8 cellular contexts compared by ENCODE assay signal in genomic region chr11:12674571-12674935, GRCh38. TPM values are rescaled to one million over a fixed set of nuclear protein-coding genes. Genes with fewer than 3 reads are reported as not detected.
DNase-seq lines count a peak whose midpoint lies in the region; ATAC-seq, FAIRE-seq and TF ChIP-seq lines count a peak whose summit lies in the region.

No MANE protein-coding gene starts in this region.

- intact Hi-C loops in Right ventricle myocardium inferior (cut with DNase I) (loop anchor here (2.0 to 10.0 kb wide), 8 partner anchors 18 to 342 kb away; partner anchors contain the start of gene PARVA), cardiac septum (cut with DNase I) (loop anchor here (2.0 to 5.0 kb wide), 4 partner anchors 18 to 262 kb away; no protein-coding TSS in a partner anchor)

- H2AK5ac ChIP-seq in H1 (ENCODE audit: low read depth, low read length), result no peak overlapping the region

- H3K4me1 Mint-ChIP-seq in naive B cell (peaks cover 0 to 8% (median 4%) of the 10 kb centered on the region in 3 donors), chondrocyte (ENCODE audit: low read depth) (peaks cover 44% of the 10 kb centered on the region)

- H2AFZ ChIP-seq in H1 (ENCODE audit: low read length), result no peak overlapping the region

- H3K9me3 Mint-ChIP-seq in naive B cell (peaks cover 1 to 11% (median 7%) of the 10 kb centered on the region in 7 donors), chondrocyte (ENCODE audit: low read depth) (no peaks in the 10 kb centered on the region)

- peaks cover 45 to 60% (median 58%) of the 10 kb centered on the region in 3 donors for H3K27me3 Mint-ChIP-seq in naive B cell
- H3K27me3 Mint-ChIP-seq in chondrocyte (ENCODE audit: low read depth), result no peaks in the 10 kb centered on the region

- no peak overlapping the region for H4K5ac ChIP-seq in H1 (ENCODE audit: insufficient read length, low read depth, low read length)

- peaks cover 0 to 8% (median 1%) of the 10 kb centered on the region in 4 experiments; a peak in 5 of 7 replicates for H3K27me3 ChIP-seq in H1 (replicated peaks in 1 of 4; ENCODE audit: control insufficient read depth in 3 of 4, extremely low read depth in 1 of 4, insufficient read depth in 3 of 4, low read length in 3 of 4)

- no peak overlapping the region for H4K91ac ChIP-seq in H1 (replicated peaks; ENCODE audit: insufficient read length, low read length)

- peak overlapping the region; percentile 69; the same call in 1 of the 2 replicates for H3K27ac ChIP-seq in H1 (ENCODE audit: low read depth, low read length)

- peak overlapping the region in 3 of 4 experiments; percentile 69 to 96 (median 80); a peak in 5 of 7 replicates for H3K9ac ChIP-seq in H1 (replicated peaks in 1 of 4; ENCODE audit: extremely low read depth in 1 of 4, low read depth in 3 of 4, low read length in 3 of 4)

- peaks cover 0 to 18% (median 7%) of the 10 kb centered on the region in 4 experiments; a peak in 6 of 7 replicates for H3K4me1 ChIP-seq in H1 (replicated peaks in 1 of 4; ENCODE audit: control insufficient read depth in 3 of 4, insufficient read depth in 4 of 4, low read length in 3 of 4)

- H3K27ac Mint-ChIP-seq in naive B cell (no peak overlapping the region), chondrocyte (ENCODE audit: unreplicated experiment) (no peak overlapping the region)

- H3K36me3 ChIP-seq in H1 (ENCODE audit: control insufficient read depth in 2 of 4, insufficient read depth in 4 of 4, low read length in 3 of 4), result no peaks in the 10 kb centered on the region; a peak in 1 of 8 replicates

- POLR2A ChIA-PET in H1 (lab: Charles Lee; ENCODE audit: partially characterized antibody), result interaction anchor here (0.5 kb wide), 1 partner anchor 190 kb away, joined by 4 read pairs; no protein-coding TSS in a partner anchor

- no peak overlapping the region for H3K4ac ChIP-seq in H1 (replicated peaks; ENCODE audit: insufficient read length, low read depth, low read length)

- no peak overlapping the region for H2BK20ac ChIP-seq in H1 (ENCODE audit: low read length)

- peak; percentile 12 for ATAC-seq in Right ventricle myocardium inferior
- peak; percentile 30 for ATAC-seq in HG03457 (IDR thresholded peaks at IDR 0.05; ENCODE audit: unreplicated experiment)
- ATAC-seq in naive B cell (ENCODE audit: low read depth in 2 of 2), result peak; percentile 20

- TF ChIP-seq RAD21 in H1 (IDR thresholded peaks at IDR 0.05 in 1 of 2, conservative IDR thresholded peaks at IDR 0.05 in 1 of 2; ENCODE audit: low read depth in 2 of 2, low read length in 2 of 2), result no peak; a peak in 1 of 4 replicates

- TF ChIP-seq EP300 in H1 (IDR thresholded peaks at IDR 0.05; ENCODE audit: borderline replicate concordance in 1 of 2, low read depth in 2 of 2, low read length in 2 of 2), result no peak

- H2BK120ac ChIP-seq in H1 (replicated peaks; ENCODE audit: low read depth, low read length), result no peak overlapping the region

- H2BK12ac ChIP-seq in H1 (ENCODE audit: low read depth, low read length), result no peak overlapping the region

- no peak for FAIRE-seq in H1 (lab: Jason Lieb, UNC)

- H3K23ac ChIP-seq in H1 (ENCODE audit: insufficient read length), result no peak overlapping the region

- TF ChIP-seq CTCF in H1 (IDR thresholded peaks at IDR 0.05; ENCODE audit: control extremely low read depth in 1 of 3, insufficient read depth in 1 of 3, low read depth in 1 of 3, low read length in 3 of 3) (no peak), chondrocyte (IDR thresholded peaks at IDR 0.05) (no peak)

- H4K20me1 ChIP-seq in H1 (replicated peaks in 1 of 2; ENCODE audit: control insufficient read depth in 1 of 2, insufficient read depth in 2 of 2, low read length in 2 of 2), result peaks cover 5 to 12% of the 10 kb centered on the region in 2 experiments

- no peak overlapping the region for H3K56ac ChIP-seq in H1 (replicated peaks; ENCODE audit: insufficient read length, low read depth, low read length)

- H3K79me2 ChIP-seq in H1 (ENCODE audit: control insufficient read depth in 1 of 2, insufficient read depth in 2 of 2, low read length in 2 of 2), result peaks cover 0 to 43% of the 10 kb centered on the region in 2 experiments; a peak in 2 of 4 replicates

- DNase-seq in Right ventricle myocardium inferior (ENCODE audit: missing footprints) (peak; percentile 71), cardiac septum (ENCODE audit: low spot score) (no peak), H1 (ENCODE audit: low read depth in 1 of 2, low spot score in 2 of 2) (no peak), naive B cell (no peak), chondrocyte (ENCODE audit: low spot score) (no peak), ecto neural progenitor cell (ENCODE audit: low spot score) (no peak), NCI-H2171 treated with DMSO at 0.1 percent for 48 hours (lab: John Stamatoyannopoulos, UW) (no peak)

- H3K36me3 Mint-ChIP-seq in naive B cell (peaks cover 4 to 13% of the 10 kb centered on the region in 2 donors), chondrocyte (ENCODE audit: low read depth) (no peaks in the 10 kb centered on the region)

- no peak overlapping the region for H3K18ac ChIP-seq in H1 (ENCODE audit: extremely low read depth, low read length)

- H3K4me3 ChIP-seq in H1 (ENCODE audit: extremely low read depth in 1 of 4, insufficient read depth in 2 of 4, low read depth in 3 of 4, low read length in 4 of 4), result peak overlapping the region; percentile 55 to 99 (median 64)

- no CpG with 5 or more reads among the region's 46 CpGs for WGBS in H1 (ENCODE audit: extremely low coverage in 1 of 2, insufficient coverage in 1 of 2, insufficient read length in 1 of 2, insufficient replicate concordance in 2 of 2, low coverage in 1 of 2, low lambda C conversion rate in 2 of 2, missing lambda C conversion rate in 1 of 2), 2 experiments

- no peak overlapping the region for H2BK5ac ChIP-seq in H1 (ENCODE audit: low read depth, low read length)

- peak overlapping the region; percentile 73; the same call in 1 of the 2 replicates for H4K8ac ChIP-seq in H1 (ENCODE audit: extremely low read depth, insufficient read depth, low read length)

- CTCF ChIA-PET in H1 (lab: Charles Lee; ENCODE audit: partially characterized antibody), result interaction anchor here (1.4 kb wide), 1 partner anchor 216 kb away, joined by 3 read pairs; no protein-coding TSS in a partner anchor

- H3K4me2 ChIP-seq in H1 (ENCODE audit: insufficient read depth in 1 of 2, low read depth in 2 of 2, low read length in 2 of 2), result peak overlapping the region in 1 of 2 experiments; percentile 74; a peak in 2 of 4 replicates

- H3K79me1 ChIP-seq in H1 (ENCODE audit: low read depth, low read length), result no peaks in the 10 kb centered on the region

- no peaks in the 10 kb centered on the region for H3K9me3 ChIP-seq in H1 (ENCODE audit: insufficient read depth in 2 of 2, low read depth in 1 of 2, low read length in 1 of 2)

- no peak overlapping the region for H3K14ac ChIP-seq in H1 (ENCODE audit: insufficient read length)

- H3K23me2 ChIP-seq in H1 (ENCODE audit: low read depth, low read length), result peaks cover 6% of the 10 kb centered on the region; the same call in 1 of the 2 replicates

- H3K4me3 Mint-ChIP-seq in naive B cell (no peak overlapping the region), chondrocyte (ENCODE audit: unreplicated experiment) (no peak overlapping the region)

- peak; percentile 7 to 47; a peak in 1 of 3 replicates for TF ChIP-seq POLR2A in H1 (IDR thresholded peaks at IDR 0.05; ENCODE audit: control extremely low read depth in 1 of 2, low read depth in 2 of 2, low read length in 2 of 2)

- no peak overlapping the region for H2BK15ac ChIP-seq in H1 (ENCODE audit: low read length)

TF ChIP-seq in H1, 55 proteins besides CTCF, POLR2A, EP300 and RAD21 (continues in another document):
- no peak for TF ChIP-seq RBBP5 (IDR thresholded peaks at IDR 0.05; ENCODE audit: borderline replicate concordance, low read depth, low read length)
- no peak for TF ChIP-seq CEBPB (IDR thresholded peaks at IDR 0.05; ENCODE audit: low read depth, low read length)
- no peak for TF ChIP-seq MAX (IDR thresholded peaks at IDR 0.05)
- no peak for TF ChIP-seq ATF3 (IDR thresholded peaks at IDR 0.05; ENCODE audit: insufficient read depth, low read depth, low read length)
- TF ChIP-seq SIRT6 (IDR thresholded peaks at IDR 0.05; ENCODE audit: low read length), result no peak
- no peak for TF ChIP-seq USF2 (IDR thresholded peaks at IDR 0.05; ENCODE audit: low read length)
- TF ChIP-seq CHD2 (IDR thresholded peaks at IDR 0.05; ENCODE audit: low read length), result no peak
- no peak for TF ChIP-seq SUZ12 (IDR thresholded peaks at IDR 0.05; ENCODE audit: low read length)
- no peak for TF ChIP-seq NANOG (IDR thresholded peaks at IDR 0.05; ENCODE audit: insufficient read depth, low read depth, low read length, poor library complexity, severe bottlenecking)
- TF ChIP-seq GTF2F1 (IDR thresholded peaks at IDR 0.05; ENCODE audit: borderline replicate concordance, low read depth, low read length), result no peak
- TF ChIP-seq SRF (IDR thresholded peaks at IDR 0.05; ENCODE audit: low read depth, low read length), result no peak
- no peak for TF ChIP-seq SP4 (IDR thresholded peaks at IDR 0.05; ENCODE audit: low read length)

RNA-seq across cellular contexts. Expression of gene TEAD1, which starts 0.3 kb away (rescaled TPM):
- total RNA-seq in Right ventricle myocardium inferior (126 TPM), cardiac septum (103 TPM), chondrocyte (128 to 137 TPM (median 135 TPM) in 3 replicates)
- total RNA-seq in H1 (2021; fragmentation: NEBNext Ultra II Directional; extraction: Animal tissue kit (Norgen Biotek cat#: 25700)), result 62.8 and 67.4 TPM in 2 replicates
- polyA plus RNA-seq in H1 (2011; rRNA removed) (15.6 and 17.2 TPM in 2 replicates), naive B cell (ENCODE audit: low read depth in 6 of 6) (not detected)
- 19.0 TPM for polyA plus RNA-seq in H1 (2011; cell fraction: cytosol; rRNA removed)
- polyA plus RNA-seq in H1 (2011; cell fraction: nucleus; rRNA removed), result 31.2 TPM
- 15.4 to 30.4 TPM (median 23.4 TPM) in 4 replicates for polyA plus RNA-seq in H1 (2012, experiment 1 of 2)
- polyA plus RNA-seq in H1 (2012, experiment 2 of 2), result 1.0 TPM
- 20.0 TPM for polyA plus RNA-seq in H1 (2013, experiment 1 of 2)
- 19.5 TPM for polyA plus RNA-seq in H1 (2013, experiment 2 of 2)
- polyA minus RNA-seq in H1 (2011; rRNA and poly(A)+ RNA removed), result 54.9 and 60.0 TPM in 2 replicates
- 29.1 TPM for polyA minus RNA-seq in H1 (2011; cell fraction: cytosol; rRNA and poly(A)+ RNA removed)
- 73.7 TPM for polyA minus RNA-seq in H1 (2011; cell fraction: nucleus; rRNA and poly(A)+ RNA removed)
